ENCODE assay signal across 32 cellular contexts in the genomic region with DNA sequence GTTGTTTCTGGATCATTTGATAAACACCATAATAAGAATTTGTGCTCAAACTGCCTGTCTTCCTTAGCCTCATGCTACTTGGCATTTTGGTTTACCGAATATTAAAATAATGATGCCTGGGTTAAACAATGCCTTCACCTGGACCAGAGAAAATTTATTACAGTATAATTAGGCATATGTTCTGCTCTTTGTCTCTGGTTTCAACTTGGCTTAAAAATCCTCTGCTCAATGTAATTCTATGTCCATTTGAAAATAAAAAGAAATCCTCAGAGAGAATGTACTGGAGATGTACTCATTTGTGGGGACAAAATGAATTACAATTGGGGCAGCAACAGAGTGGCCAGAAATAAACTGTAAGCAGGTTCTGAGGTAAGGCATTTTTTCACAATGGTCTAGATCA.
"Had no signal": no experiment of that assay in that cellular context is flagged by ENCODE, and none has a peak within 500 bp of the region (broad histone marks: within the 10 kb centered on the region; RNA-seq: fewer than 3 reads in every experiment).

No MANE protein-coding gene starts in this region.

- H3K9me3 Mint-ChIP-seq: activated CD4-positive, alpha-beta T cell treated with anti-CD3 and anti-CD28 coated beads, Interleukin-2, amount 10 ng/mL, durations not matched to agents 7 days and 5 days; activated CD8-positive, alpha-beta T cell treated with anti-CD3 and anti-CD28 coated beads for 36 hours; activated naive CD8-positive, alpha-beta T cell treated with anti-CD3 and anti-CD28 coated beads, Interleukin-2, amount 50 U/mL, for 24 hours; activated T-helper 1 cell treated with anti-CD3 and anti-CD28 coated beads, Interleukin-12 subunit alpha, Interleukin-12 subunit beta, Interleukin-2, Interleukin-4 antibody, amounts not matched to agents 30 ng/mL and 10 ng/mL and 1 ng/mL, durations not matched to agents 14 hours and 24 hours and 36 hours; brain; memory B cell; nephron progenitor cell; stimulated activated effector memory CD8-positive, alpha-beta T cell treated with anti-CD3 and anti-CD28 coated beads, Interleukin-12 subunit alpha, Interleukin-12 subunit beta, amount 100 ng/mL, for 72 hours; stimulated activated naive CD8-positive, alpha-beta T cell treated with anti-CD3 and anti-CD28 coated beads, Interleukin-15, amount 100 ng/mL, for 72 hours; T-cell; T-helper 2 cell treated with Interferon-gamma antibody and Interleukin-4, amounts not matched to agents 5 μg/mL and 100 μg/mL, for 36 hours; type B pancreatic cell had no signal

- H3K9ac ChIP-seq: parathyroid adenoma had no signal

- FAIRE-seq: colon, endothelial cell of umbilical vein, frontal cortex, small intestine had no signal

- DNase-seq: activated CD4-positive, alpha-beta T cell treated with anti-CD3 and anti-CD28 coated beads, Interleukin-2, amount 10 ng/mL, durations not matched to agents 7 days and 5 days; activated CD4-positive, CD25-positive, alpha-beta regulatory T cell treated with anti-CD3 and anti-CD28 coated beads, Interleukin-2, amount 50 U/mL, for 72 hours; activated CD8-positive, alpha-beta memory T cell treated with anti-CD3 and anti-CD28 coated beads, Interleukin-2, amount 10 ng/mL, durations not matched to agents 7 days and 5 days; activated CD8-positive, alpha-beta T cell treated with anti-CD3 and anti-CD28 coated beads for 36 hours; activated gamma-delta T cell; activated naive CD4-positive, alpha-beta T cell treated with anti-CD3 and anti-CD28 coated beads, Interleukin-2, amount 50 U/mL, for 16 hours; activated naive CD8-positive, alpha-beta T cell treated with anti-CD3 and anti-CD28 coated beads, Interleukin-2, amount 50 U/mL, for 24 hours; activated T-cell treated with anti-CD3 and anti-CD28 coated beads for 4 hours; central memory CD4-positive, alpha-beta T cell; effector memory CD4-positive, alpha-beta T cell; heart left ventricle; islet precursor cell; left cardiac atrium; nephron progenitor cell; right lobe of liver; small intestine; stimulated activated CD4-positive, alpha-beta T cell treated with anti-CD3 and anti-CD28 coated beads, Interleukin-2, amount 100 ng/mL, for 24 hours; stimulated activated naive CD8-positive, alpha-beta T cell treated with anti-CD3 and anti-CD28 coated beads, Interleukin-15, amount 100 ng/mL, for 72 hours; T-cell; WERI-Rb-1 had no signal

- H3K27me3 ChIP-seq: heart left ventricle, right lobe of liver, suprapubic skin had no signal

- H3K27me3 Mint-ChIP-seq: activated CD8-positive, alpha-beta T cell treated with anti-CD3 and anti-CD28 coated beads for 36 hours; activated naive CD8-positive, alpha-beta T cell treated with anti-CD3 and anti-CD28 coated beads, Interleukin-2, amount 50 U/mL, for 24 hours; brain; memory B cell; stimulated activated naive CD8-positive, alpha-beta T cell treated with anti-CD3 and anti-CD28 coated beads, Interleukin-15, amount 100 ng/mL, for 72 hours; T-cell; type B pancreatic cell had no signal

- H3K9me3 ChIP-seq: heart left ventricle, right lobe of liver, suprapubic skin had no signal

- H3K4me1 Mint-ChIP-seq: activated CD4-positive, alpha-beta T cell treated with anti-CD3 and anti-CD28 coated beads, Interleukin-2, amount 10 ng/mL, durations not matched to agents 7 days and 5 days; activated CD8-positive, alpha-beta memory T cell treated with anti-CD3 and anti-CD28 coated beads, Interleukin-2, amount 10 ng/mL, durations not matched to agents 7 days and 5 days; activated naive CD8-positive, alpha-beta T cell treated with anti-CD3 and anti-CD28 coated beads, Interleukin-2, amount 50 U/mL, for 24 hours; memory B cell; stimulated activated effector memory CD8-positive, alpha-beta T cell treated with anti-CD3 and anti-CD28 coated beads, Interleukin-12 subunit alpha, Interleukin-12 subunit beta, amount 100 ng/mL, for 72 hours; stimulated activated naive CD8-positive, alpha-beta T cell treated with anti-CD3 and anti-CD28 coated beads, Interleukin-15, amount 100 ng/mL, for 72 hours; T-cell had no signal

- H3K4me3 ChIP-seq: heart left ventricle, right lobe of liver, suprapubic skin had no signal

- H3K4me3 Mint-ChIP-seq: activated CD4-positive, alpha-beta T cell treated with anti-CD3 and anti-CD28 coated beads, Interleukin-2, amount 10 ng/mL, durations not matched to agents 7 days and 5 days; activated CD8-positive, alpha-beta memory T cell treated with anti-CD3 and anti-CD28 coated beads, Interleukin-2, amount 10 ng/mL, durations not matched to agents 7 days and 5 days; activated CD8-positive, alpha-beta T cell treated with anti-CD3 and anti-CD28 coated beads for 36 hours; activated naive CD8-positive, alpha-beta T cell treated with anti-CD3 and anti-CD28 coated beads, Interleukin-2, amount 50 U/mL, for 24 hours; activated T-helper 1 cell treated with anti-CD3 and anti-CD28 coated beads, Interleukin-12 subunit alpha, Interleukin-12 subunit beta, Interleukin-2, Interleukin-4 antibody, amounts not matched to agents 30 ng/mL and 10 ng/mL and 1 ng/mL, durations not matched to agents 14 hours and 24 hours and 36 hours; brain; memory B cell; nephron progenitor cell; stimulated activated effector memory CD8-positive, alpha-beta T cell treated with anti-CD3 and anti-CD28 coated beads, Interleukin-12 subunit alpha, Interleukin-12 subunit beta, amount 100 ng/mL, for 72 hours; stimulated activated naive CD8-positive, alpha-beta T cell treated with anti-CD3 and anti-CD28 coated beads, Interleukin-15, amount 100 ng/mL, for 72 hours; T-cell; T-helper 2 cell treated with Interferon-gamma antibody and Interleukin-4, amounts not matched to agents 5 μg/mL and 100 μg/mL, for 36 hours; type B pancreatic cell had no signal

- H3K27ac ChIP-seq: parathyroid adenoma, right lobe of liver, suprapubic skin, WERI-Rb-1 had no signal

- H3K27ac Mint-ChIP-seq: activated CD4-positive, alpha-beta T cell treated with anti-CD3 and anti-CD28 coated beads, Interleukin-2, amount 10 ng/mL, durations not matched to agents 7 days and 5 days; activated CD8-positive, alpha-beta memory T cell treated with anti-CD3 and anti-CD28 coated beads, Interleukin-2, amount 10 ng/mL, durations not matched to agents 7 days and 5 days; activated CD8-positive, alpha-beta T cell treated with anti-CD3 and anti-CD28 coated beads for 36 hours; activated naive CD8-positive, alpha-beta T cell treated with anti-CD3 and anti-CD28 coated beads, Interleukin-2, amount 50 U/mL, for 24 hours; activated T-helper 1 cell treated with anti-CD3 and anti-CD28 coated beads, Interleukin-12 subunit alpha, Interleukin-12 subunit beta, Interleukin-2, Interleukin-4 antibody, amounts not matched to agents 30 ng/mL and 10 ng/mL and 1 ng/mL, durations not matched to agents 14 hours and 24 hours and 36 hours; brain; memory B cell; nephron progenitor cell; stimulated activated effector memory CD8-positive, alpha-beta T cell treated with anti-CD3 and anti-CD28 coated beads, Interleukin-12 subunit alpha, Interleukin-12 subunit beta, amount 100 ng/mL, for 72 hours; stimulated activated naive CD8-positive, alpha-beta T cell treated with anti-CD3 and anti-CD28 coated beads, Interleukin-15, amount 100 ng/mL, for 72 hours; T-cell; T-helper 2 cell treated with Interferon-gamma antibody and Interleukin-4, amounts not matched to agents 5 μg/mL and 100 μg/mL, for 36 hours; type B pancreatic cell had no signal

- ATAC-seq: activated CD8-positive, alpha-beta memory T cell treated with anti-CD3 and anti-CD28 coated beads, Interleukin-2, amount 10 ng/mL, durations not matched to agents 7 days and 5 days; activated CD8-positive, alpha-beta T cell treated with anti-CD3 and anti-CD28 coated beads for 36 hours; activated naive CD8-positive, alpha-beta T cell treated with anti-CD3 and anti-CD28 coated beads, Interleukin-2, amount 50 U/mL, for 24 hours; esophagus mucosa; heart left ventricle; left cardiac atrium; right lobe of liver; stimulated activated effector memory CD8-positive, alpha-beta T cell treated with anti-CD3 and anti-CD28 coated beads, Interleukin-12 subunit alpha, Interleukin-12 subunit beta, amount 100 ng/mL, for 72 hours; stimulated activated naive CD8-positive, alpha-beta T cell treated with anti-CD3 and anti-CD28 coated beads, Interleukin-15, amount 100 ng/mL, for 72 hours; T-cell had no signal

- H3K36me3 ChIP-seq: right lobe of liver had no signal

- H3K36me3 Mint-ChIP-seq: activated CD8-positive, alpha-beta memory T cell treated with anti-CD3 and anti-CD28 coated beads, Interleukin-2, amount 10 ng/mL, durations not matched to agents 7 days and 5 days; memory B cell; stimulated activated effector memory CD8-positive, alpha-beta T cell treated with anti-CD3 and anti-CD28 coated beads, Interleukin-12 subunit alpha, Interleukin-12 subunit beta, amount 100 ng/mL, for 72 hours; T-cell; type B pancreatic cell had no signal
